ENCODE assay signal across 1 cellular context in genomic region chr18:69958422-69958821, GRCh38.
TF ChIP-seq lines count a peak whose summit lies in the region.

No MANE protein-coding gene starts in this region.

TF ChIP-seq in GM12878, 131 proteins besides CTCF, POLR2A, EP300 and RAD21 (continued from another document and continues in another):
- TF ChIP-seq CUX1 (IDR thresholded peaks at IDR 0.05; ENCODE audit: insufficient replicate concordance, low read depth, low read length) (no peak), RUNX3 (IDR thresholded peaks at IDR 0.05; ENCODE audit: low read length) (peak; percentile 34; the same call in 1 of the 2 replicates), EED (IDR thresholded peaks at IDR 0.05; ENCODE audit: low read depth) (0 out of 2 replicates have a peak, but pooled peaks have one; percentile 21), MEF2A (IDR thresholded peaks at IDR 0.05; ENCODE audit: insufficient read depth, low read depth, low read length) (0 out of 2 replicates have a peak, but pooled peaks have one; percentile 24), FOXM1 (IDR thresholded peaks at IDR 0.05; ENCODE audit: low read depth, low read length) (peak; percentile 67; the same call in 1 of the 2 replicates), ATF7 (IDR thresholded peaks at IDR 0.05; ENCODE audit: low read depth) (0 out of 2 replicates have a peak, but pooled peaks have one; percentile 18), ZNF24 (IDR thresholded peaks at IDR 0.05) (no peak), RAD51 (IDR thresholded peaks at IDR 0.05) (peak; percentile 39; the same call in 1 of the 2 replicates), POLR2AphosphoS2 (IDR thresholded peaks at IDR 0.05; ENCODE audit: low read depth, low read length) (no peak), BACH1 (IDR thresholded peaks at IDR 0.05; ENCODE audit: borderline replicate concordance) (peak; percentile 85; the same call in 1 of the 2 replicates), POU2F2 (IDR thresholded peaks at IDR 0.05; ENCODE audit: borderline replicate concordance, low read depth, low read length) (peak; percentile 55; the same call in 1 of the 3 replicates), CHD1 (IDR thresholded peaks at IDR 0.05; ENCODE audit: low read depth, low read length) (no peak), ATF2 (IDR thresholded peaks at IDR 0.05; ENCODE audit: low read length) (peak; percentile 54), RELB (IDR thresholded peaks at IDR 0.05; ENCODE audit: low read depth) (peak; percentile 42; the same call in 1 of the 2 replicates), E2F8 (IDR thresholded peaks at IDR 0.05; ENCODE audit: low read depth, partially characterized antibody) (no peak), KLF5 (IDR thresholded peaks at IDR 0.05; ENCODE audit: partially characterized antibody) (no peak), CREB1 (IDR thresholded peaks at IDR 0.05; ENCODE audit: low read depth) (0 out of 2 replicates have a peak, but pooled peaks have one; percentile 24), IKZF2 (IDR thresholded peaks at IDR 0.05) (peak; percentile 23 to 41; a peak in 2 of 4 replicates), SUZ12 (IDR thresholded peaks at IDR 0.05; ENCODE audit: unreplicated experiment) (no peak), ZBED1 (IDR thresholded peaks at IDR 0.05; ENCODE audit: borderline replicate concordance) (peak; percentile 100), BCL11A (IDR thresholded peaks at IDR 0.05; ENCODE audit: low read depth, low read length) (no peak), PRDM15 (CRISPR knock-in tag; IDR thresholded peaks at IDR 0.05) (no peak), IKZF1 (conservative IDR thresholded peaks at IDR 0.05) (peak; percentile 33; the same call in 1 of the 2 replicates), DPF2 (IDR thresholded peaks at IDR 0.05) (0 out of 2 replicates have a peak, but pooled peaks have one; percentile 32), ETV6 (conservative IDR thresholded peaks at IDR 0.05 in 1 of 2, IDR thresholded peaks at IDR 0.05 in 1 of 2; ENCODE audit: borderline replicate concordance in 1 of 2, low read depth in 1 of 2) (peak in 1 of 2 experiments; percentile 47; a peak in 1 of 4 replicates), CBX5 (IDR thresholded peaks at IDR 0.05; ENCODE audit: low read depth) (no peak), NFIC (IDR thresholded peaks at IDR 0.05; ENCODE audit: low read depth, low read length) (peak; percentile 58; the same call in 1 of the 2 replicates), ZBTB4 (CRISPR knock-in tag; IDR thresholded peaks at IDR 0.05) (no peak), HSF1 (IDR thresholded peaks at IDR 0.05; ENCODE audit: low read depth, low read length) (no peak), MTA3 (IDR thresholded peaks at IDR 0.05; ENCODE audit: borderline replicate concordance, low read length) (0 out of 2 replicates have a peak, but pooled peaks have one; percentile 55)
